In the genomic region with DNA sequence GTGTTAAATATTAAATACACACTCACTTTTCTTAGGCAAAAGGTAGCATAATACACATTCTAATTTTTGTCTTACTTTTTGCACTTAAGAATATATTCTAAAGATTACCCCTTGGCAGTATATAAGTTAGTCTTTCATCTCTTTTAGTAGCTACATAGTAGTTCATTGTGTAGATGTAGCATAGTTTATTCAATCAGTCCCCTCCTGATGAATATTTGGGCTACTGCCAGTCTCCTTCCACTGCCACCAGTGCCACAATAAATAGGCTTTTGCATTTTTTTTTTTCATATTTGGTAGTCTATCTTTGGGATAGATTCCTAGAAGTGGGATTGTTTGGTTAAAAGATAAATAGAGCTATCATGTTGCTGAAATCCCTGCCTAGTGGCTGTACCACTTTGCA, we compare ENCODE assay signal across 11 cellular contexts.
"Had no signal": no experiment of that assay in that cellular context is flagged by ENCODE, and none has a peak within 500 bp of the region (broad histone marks: within the 10 kb centered on the region; RNA-seq: fewer than 3 reads in every experiment).

No MANE protein-coding gene starts in this region.

- H3K4me3 Mint-ChIP-seq: immature natural killer cell had no signal

- ATAC-seq: left lobe of liver had no signal

- DNase-seq: activated CD4-positive, alpha-beta T cell treated with anti-CD3 and anti-CD28 coated beads, Interleukin-2, amount 50 U/mL, for 4 hours; activated gamma-delta T cell; central memory CD4-positive, alpha-beta T cell; effector memory CD4-positive, alpha-beta T cell; glutamatergic neuron; immature natural killer cell; lower lobe of right lung; T-helper 9 cell; thyroid gland had no signal

- H3K27ac Mint-ChIP-seq: immature natural killer cell; stimulated activated naive CD8-positive, alpha-beta T cell treated with anti-CD3 and anti-CD28 coated beads, Interleukin-15, Interleukin-2, amounts not matched to agents 100 ng/mL and 50 ng/mL, for 24 hours had no signal

- H3K27me3 Mint-ChIP-seq: stimulated activated naive CD8-positive, alpha-beta T cell treated with anti-CD3 and anti-CD28 coated beads, Interleukin-15, Interleukin-2, amounts not matched to agents 100 ng/mL and 50 ng/mL, for 24 hours had no signal
